Comparison of ENCODE assay signal across 14 cellular contexts in genomic region chr12:48629541-48629940, GRCh38. TPM values are rescaled to one million over a fixed set of nuclear protein-coding genes. Genes with fewer than 3 reads are reported as not detected.
DNase-seq lines count a peak whose midpoint lies in the region; ATAC-seq and TF ChIP-seq lines count a peak whose summit lies in the region.
"Had no signal": no experiment of that assay in that cellular context is flagged by ENCODE, and none has a peak within 500 bp of the region (broad histone marks: within the 10 kb centered on the region; RNA-seq: fewer than 3 reads in every experiment).

No MANE protein-coding gene starts in this region.

- POLR2A ChIA-PET in HEK293T (lab: Yijun Ruan, JAX) = no interaction called here

- no peaks in the 10 kb centered on the region for H3K4me1 ChIP-seq in body of pancreas

- ATAC-seq in HG02798 (IDR thresholded peaks at IDR 0.05; ENCODE audit: poor library complexity, unreplicated experiment) (peak; percentile 43), body of pancreas (no peak), GM18861 (IDR thresholded peaks at IDR 0.05; ENCODE audit: unreplicated experiment) (no peak)
- ATAC-seq: K562 had no signal

- DNase-seq in AG10803 (ENCODE audit: low read depth) (peak; percentile 8), amniotic epithelial cell (ENCODE audit: low read depth) (peak; percentile 70), kidney tubule cell (ENCODE audit: low spot score) (peak; percentile 4), HEK293T (ENCODE audit: extremely low spot score) (no peak), body of pancreas (no peak)
- DNase-seq: 8988T; CD4-positive, CD25-positive, alpha-beta regulatory T cell; DMS53; GF-D8; H7 had no signal

- H3K36me3 ChIP-seq in body of pancreas (replicated peaks in 1 of 2; ENCODE audit: insufficient read depth in 1 of 2, low read depth in 2 of 2) = no peaks in the 10 kb centered on the region

- no peaks in the 10 kb centered on the region for H3K27me3 ChIP-seq in body of pancreas
- H3K27me3 ChIP-seq: BLaER1 treated with 17β-estradiol and CSF1 and Interleukin-3, amounts not matched to agents 10 nM and 100 nM had no signal

- 89 to 91% methylated on average over 3 of the region's 3 CpGs for WGBS in body of pancreas, 2 donors

- TF ChIP-seq POLR2A in body of pancreas (IDR thresholded peaks at IDR 0.05) = no peak

- intact Hi-C loops in body of pancreas (cut with DNase I) = no loop called here

- H3K9me3 ChIP-seq in body of pancreas = no peaks in the 10 kb centered on the region
- H3K9me3 ChIP-seq: BLaER1 treated with 17β-estradiol and CSF1 and Interleukin-3, amounts not matched to agents 10 nM and 100 nM had no signal

- no peak for TF ChIP-seq CTCF in AG10803 (conservative IDR thresholded peaks at IDR 0.05; ENCODE audit: low read length)
- TF ChIP-seq CTCF in body of pancreas (IDR thresholded peaks at IDR 0.05) = no peak

- H3K27ac ChIP-seq in body of pancreas = no peak overlapping the region
- H3K27ac ChIP-seq: BLaER1 treated with 17β-estradiol and CSF1 and Interleukin-3, amounts not matched to agents 10 nM and 100 nM had no signal

- no peak overlapping the region for H3K4me3 ChIP-seq in AG10803 (ENCODE audit: low read length)
- no peak overlapping the region for H3K4me3 ChIP-seq in body of pancreas
- H3K4me3 ChIP-seq: BLaER1 treated with 17β-estradiol and CSF1 and Interleukin-3, amounts not matched to agents 10 nM and 100 nM; K562 had no signal

- CTCF ChIA-PET in HEK293T (lab: Yijun Ruan, JAX) = no interaction called here

TF ChIP-seq in HEK293T, 16 proteins besides CTCF, POLR2A, EP300 and RAD21:
- TF ChIP-seq L3MBTL2 (conservative IDR thresholded peaks at IDR 0.05) (no peak), ARNT (IDR thresholded peaks at IDR 0.05) (no peak), NFRKB (IDR thresholded peaks at IDR 0.05) (no peak), TARDBP (IDR thresholded peaks at IDR 0.05) (no peak)

RNA-seq across cellular contexts. Expression of gene KANSL2, which starts 52.5 kb away (rescaled TPM):
- total RNA-seq in body of pancreas = 10 to 100 TPM; 19.1 to 20.0 TPM

RNA-seq across cellular contexts. Expression of gene LALBA, which starts 59.7 kb away (rescaled TPM):
- total RNA-seq in body of pancreas = not detected
- total RNA-seq: CD4-positive, CD25-positive, alpha-beta regulatory T cell; H7; K562 had no signal

Comparison
In these comparisons a context has a peak if more than half of its experiments do, and no peak if none do; other contexts are left out.
1. DNase-seq: peak in AG10803 (single experiment), amniotic epithelial cell (single experiment) and kidney tubule cell (single experiment); none in HEK293T (single experiment) and body of pancreas (0 of 4).